In genomic region chr7:77698042-77698625, GRCh38 we compare ENCODE assay signal across 8 cellular contexts. TPM values are rescaled to one million over a fixed set of nuclear protein-coding genes. Genes with fewer than 3 reads are reported as not detected.
DNase-seq lines count a peak whose midpoint lies in the region; ATAC-seq, FAIRE-seq and TF ChIP-seq lines count a peak whose summit lies in the region.

No MANE protein-coding gene starts in this region.

- H3K27me3 ChIP-seq in BJ (ENCODE audit: control insufficient read depth, insufficient read depth, low read length) (no peaks in the 10 kb centered on the region), K562 (ENCODE audit: control insufficient read depth in 2 of 2, insufficient read depth in 2 of 2, low read length in 2 of 2) (no peaks in the 10 kb centered on the region)

- TF ChIP-seq CTCF in BJ (IDR thresholded peaks at IDR 0.05; ENCODE audit: insufficient read depth, low read depth, low read length) (no peak), K562 (IDR thresholded peaks at IDR 0.05 in 2 of 3, conservative IDR thresholded peaks at IDR 0.05 in 1 of 3; ENCODE audit: insufficient read depth in 2 of 3, low read depth in 1 of 3, low read length in 3 of 3) (no peak), mucosa of descending colon (IDR thresholded peaks at IDR 0.05) (no peak)

- no peak for TF ChIP-seq POLR2A in K562 (conservative IDR thresholded peaks at IDR 0.05)

- H3K4me2 ChIP-seq in K562 (ENCODE audit: insufficient read depth, low read length) = peak overlapping the region; percentile 87

- POLR2A ChIA-PET in BJ (lab: Charles Lee) = interaction anchor here (0.6 kb wide), 2 partner anchors 1238 to 1897 kb away, joined by 3 to 8 read pairs; no protein-coding TSS in a partner anchor
- POLR2A ChIA-PET in K562 (lab: Yijun Ruan, JAX) = interaction anchor here (0.6 to 3.2 kb wide), 6 partner anchors 9 to 283 kb away, joined by 3 to 16 read pairs (median 8); no protein-coding TSS in a partner anchor

- peak overlapping the region in 1 of 2 experiments; percentile 89; a peak in 2 of 4 replicates for H3K9ac ChIP-seq in K562 (ENCODE audit: insufficient read depth in 1 of 2, low read depth in 2 of 2, low read length in 2 of 2)

- in situ Hi-C loops in K562 (cut with MboI) = no loop called here

- no peaks in the 10 kb centered on the region for H3K9me3 ChIP-seq in KOPT-K1 (ENCODE audit: insufficient read depth, low read length, poor library complexity, severe bottlenecking)
- no peaks in the 10 kb centered on the region for H3K9me3 ChIP-seq in K562 (replicated peaks; ENCODE audit: control insufficient read depth, insufficient read depth, low read depth, low read length)
- H3K9me3 ChIP-seq in mucosa of descending colon = no peaks in the 10 kb centered on the region

- no peak for TF ChIP-seq EP300 in K562 (IDR thresholded peaks at IDR 0.05; ENCODE audit: low read length)

- no peak for FAIRE-seq in K562 (lab: Jason Lieb, UNC)

- no peaks in the 10 kb centered on the region for H3K9me1 ChIP-seq in K562 (ENCODE audit: control insufficient read depth, insufficient read depth, low read length)

- ATAC-seq in K562 (no peak), mucosa of descending colon (no peak), HG03025 (IDR thresholded peaks at IDR 0.05; ENCODE audit: low FRiP score, unreplicated experiment) (no peak), HG03354 (IDR thresholded peaks at IDR 0.05; ENCODE audit: poor library complexity, severe bottlenecking, unreplicated experiment) (no peak), GM18907 (IDR thresholded peaks at IDR 0.05; ENCODE audit: unreplicated experiment) (no peak)

- no TSS peak for BruUV-seq in K562 (replicated peaks; lab: Mats Ljungman, UMichigan)

- H4K20me1 ChIP-seq in K562 (replicated peaks; ENCODE audit: control insufficient read depth, insufficient read depth, low read length) = peaks cover 17% of the 10 kb centered on the region; the same call in 1 of the 2 replicates

- no peak for DNase-seq in BJ (ENCODE audit: low read depth)
- DNase-seq in K562 (ENCODE audit: extremely low read depth in 1 of 4, low spot score in 3 of 4) = peak in 1 of 4 experiments; percentile 18
- no peak for DNase-seq in mucosa of descending colon
- no peak for DNase-seq in substantia nigra (lab: John Stamatoyannopoulos, UW)

- peaks cover 94% of the 10 kb centered on the region for H3K79me2 ChIP-seq in K562 (ENCODE audit: control insufficient read depth, insufficient read depth, low read length)

- TF ChIP-seq RAD21 in K562 (CRISPR knock-in tag; conservative IDR thresholded peaks at IDR 0.05 in 1 of 2, IDR thresholded peaks at IDR 0.05 in 1 of 2) = no peak

- intact Hi-C loops in K562 (cut with micrococcal nuclease) (loop anchor here (5.0 kb wide), 3 partner anchors 34 to 204 kb away; partner anchors contain the start of gene PTPN12), mucosa of descending colon (cut with DNase I, micrococcal nuclease) (no loop called here)

- CTCF ChIA-PET in BJ (lab: Yijun Ruan, JAX) (interaction anchor here (0.9 to 3.3 kb wide), 4 partner anchors 12 to 62 kb away, joined by 3 to 26 read pairs (median 10); no protein-coding TSS in a partner anchor), K562 (lab: Yijun Ruan, JAX; ENCODE audit: low intra/inter-chr PET ratio) (no interaction called here)

- peak overlapping the region; percentile 93 for H3K27ac ChIP-seq in KOPT-K1 (ENCODE audit: low read depth, low read length, poor library complexity, severe bottlenecking)
- H3K27ac ChIP-seq in K562 (ENCODE audit: extremely low read depth, low read depth, low read length) = peak overlapping the region; percentile 88; the same call in 2 of the 3 replicates
- no peak overlapping the region for H3K27ac ChIP-seq in substantia nigra (ENCODE audit: low read depth, low read length, poor library complexity, severe bottlenecking)

- H3K36me3 ChIP-seq in BJ (ENCODE audit: control insufficient read depth, insufficient read depth, low read length) (0 out of 2 replicates have a peak, but pooled peaks cover 1% of the 10 kb centered on the region), KOPT-K1 (ENCODE audit: insufficient read depth, low read length) (peaks cover 20% of the 10 kb centered on the region), K562 (ENCODE audit: control insufficient read depth, insufficient read depth, low read length) (peaks cover 18% of the 10 kb centered on the region), mucosa of descending colon (ENCODE audit: low read depth) (no peaks in the 10 kb centered on the region)

- no peak overlapping the region for H2AFZ ChIP-seq in K562 (ENCODE audit: low read depth, low read length)

- peaks cover 6 to 15% of the 10 kb centered on the region in 2 experiments; a peak in 4 of 5 replicates for H3K4me1 ChIP-seq in K562 (replicated peaks in 1 of 2; ENCODE audit: control insufficient read depth in 2 of 2, insufficient read depth in 2 of 2, low read length in 2 of 2)
- peaks cover 43% of the 10 kb centered on the region for H3K4me1 ChIP-seq in mucosa of descending colon (ENCODE audit: low read depth)

- H3K4me3 ChIP-seq in BJ (ENCODE audit: low read depth, low read length) (peak overlapping the region; percentile 98), K562 (peak overlapping the region; percentile 93), mucosa of descending colon (peak overlapping the region; percentile 80)

TF ChIP-seq in K562, 482 proteins besides CTCF, POLR2A, EP300 and RAD21:
- peak; percentile 98 for TF ChIP-seq SPI1 (IDR thresholded peaks at IDR 0.05; ENCODE audit: borderline replicate concordance, low read depth, low read length)
- TF ChIP-seq ARID1B (IDR thresholded peaks at IDR 0.05) = peak; percentile 24; the same call in 1 of the 2 replicates
- peak; percentile 39 for TF ChIP-seq POLR2H (tag; IDR thresholded peaks at IDR 0.05; ENCODE audit: low read depth)
- peak; percentile 70; the same call in 1 of the 2 replicates for TF ChIP-seq ZNF3 (CRISPR knock-in tag; IDR thresholded peaks at IDR 0.05)
- TF ChIP-seq FOXA3 (CRISPR knock-in tag; conservative IDR thresholded peaks at IDR 0.05 in 1 of 2, IDR thresholded peaks at IDR 0.05 in 1 of 2) = peak in 1 of 2 experiments; percentile 51; a peak in 1 of 4 replicates
- TF ChIP-seq ADNP (tag; IDR thresholded peaks at IDR 0.05) = no peak
- no peak for TF ChIP-seq C11orf30 (IDR thresholded peaks at IDR 0.05; ENCODE audit: low read depth)

RNA-seq across cellular contexts. Expression of gene RSBN1L, which starts 1.9 kb away (rescaled TPM):
- polyA plus RNA-seq in BJ (2011; rRNA removed) (2.8 and 4.8 TPM in 2 replicates), K562 (2011; rRNA removed) (19.5 and 20.1 TPM in 2 replicates), K562 (2014; fragmentation: Illumina TruSeq; extraction: Trizol) (28.4 and 33.2 TPM in 2 replicates), K562 (2014; fragmentation: Nextera tagmentation; extraction: Ambion mirVana) (1 to 10 TPM; 6.2 to 8.3 TPM), K562 (2014; rRNA removed) (13.8 and 16.7 TPM in 2 replicates)
- 8.7 and 19.0 TPM in 2 replicates for polyA minus RNA-seq in BJ (2011; rRNA and poly(A)+ RNA removed)
- total RNA-seq in K562 (2011; cell fraction: chromatin; rRNA removed; ENCODE audit: low replicate concordance) = 10.3 and 43.2 TPM in 2 replicates
- 7.3 and 10.1 TPM in 2 replicates for total RNA-seq in K562 (2011; cell fraction: nucleolus; rRNA removed)
- 15.4 and 21.9 TPM in 2 replicates for total RNA-seq in K562 (2011; cell fraction: nucleoplasm; rRNA removed)
- total RNA-seq in K562 (2014; rRNA removed) (16.6 and 20.1 TPM in 2 replicates), K562 (2014; rRNA removed; fragmentation: Illumina TruSeq; extraction: Trizol) (33.2 and 33.8 TPM in 2 replicates), K562 (2015; rRNA removed; fragmentation: Illumina TruSeq; extraction: Trizol) (29.1 and 35.2 TPM in 2 replicates), K562 (2021) (19.0 and 22.8 TPM in 2 replicates), mucosa of descending colon (10 to 100 TPM; 19.1 to 31.5 (median 19.6) TPM)
- polyA plus RNA-seq in K562 (2011; cell fraction: cytosol; rRNA removed) = 3.6 and 6.7 TPM in 2 replicates
- 9.3 and 13.0 TPM in 2 replicates for polyA plus RNA-seq in K562 (2011; cell fraction: nucleus; rRNA removed)
- 14.8 and 18.9 TPM in 2 replicates for polyA plus RNA-seq in K562 (2012)
- polyA minus RNA-seq in K562 (2011; rRNA and poly(A)+ RNA removed) = 54.3 and 55.0 TPM in 2 replicates
- 21.4 and 28.8 TPM in 2 replicates for polyA minus RNA-seq in K562 (2011; cell fraction: cytosol; rRNA and poly(A)+ RNA removed)
- 8.1 and 12.7 TPM in 2 replicates for polyA minus RNA-seq in K562 (2011; cell fraction: nucleus; rRNA and poly(A)+ RNA removed)
